1 cellular context compared by ENCODE assay signal in the genomic region with DNA sequence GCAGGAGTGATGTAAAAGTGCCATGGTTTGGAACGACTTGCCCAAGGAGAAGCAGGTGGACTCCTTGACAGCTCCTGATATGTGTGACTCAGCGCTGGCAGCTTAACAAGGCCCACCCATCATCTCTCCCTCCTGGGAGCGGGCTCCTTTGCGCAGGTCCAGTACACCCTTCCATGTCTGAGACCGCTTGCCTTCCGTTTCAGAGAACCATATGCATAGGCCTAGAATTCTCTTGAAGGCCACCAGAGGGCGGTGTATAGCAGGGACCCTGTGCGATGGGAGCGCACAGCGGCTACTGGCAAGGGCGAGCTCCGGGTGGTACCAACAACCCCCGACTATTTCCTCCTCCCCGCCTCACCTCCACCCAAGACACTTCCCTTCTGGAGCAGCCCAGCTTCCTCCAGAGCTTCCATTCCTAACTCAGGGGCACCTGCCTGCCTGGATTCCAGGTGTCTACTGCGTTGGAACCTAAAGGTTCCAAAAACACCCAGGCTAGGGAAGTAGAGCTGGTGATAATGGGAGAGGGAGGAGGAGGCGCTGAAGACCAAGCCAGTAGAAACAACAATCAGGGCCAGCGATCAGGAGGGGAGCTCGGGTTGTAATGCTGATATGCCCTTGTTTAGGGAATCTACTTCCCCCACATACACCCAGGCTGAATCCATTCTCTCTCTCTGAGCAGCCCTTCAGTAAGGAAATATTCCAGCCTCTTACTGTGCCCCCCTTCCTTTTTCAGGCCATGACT.
TF ChIP-seq lines count a peak whose summit lies in the region.

No MANE protein-coding gene starts in this region.

TF ChIP-seq in A549, 52 proteins besides CTCF, POLR2A, EP300 and RAD21 (continued from another document):
- TF ChIP-seq, protein P1, sequence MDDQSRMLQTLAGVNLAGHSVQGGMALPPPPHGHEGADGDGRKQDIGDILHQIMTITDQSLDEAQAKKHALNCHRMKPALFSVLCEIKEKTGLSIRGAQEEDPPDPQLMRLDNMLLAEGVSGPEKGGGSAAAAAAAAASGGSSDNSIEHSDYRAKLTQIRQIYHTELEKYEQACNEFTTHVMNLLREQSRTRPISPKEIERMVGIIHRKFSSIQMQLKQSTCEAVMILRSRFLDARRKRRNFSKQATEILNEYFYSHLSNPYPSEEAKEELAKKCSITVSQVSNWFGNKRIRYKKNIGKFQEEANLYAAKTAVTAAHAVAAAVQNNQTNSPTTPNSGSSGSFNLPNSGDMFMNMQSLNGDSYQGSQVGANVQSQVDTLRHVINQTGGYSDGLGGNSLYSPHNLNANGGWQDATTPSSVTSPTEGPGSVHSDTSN (IDR thresholded peaks at IDR 0.05): no peak
- TF ChIP-seq TFCP2L1 (CRISPR knock-in tag; IDR thresholded peaks at IDR 0.05): no peak
TF ChIP-seq in A549: peak in this region for 3.
